Comparison of ENCODE assay signal across 8 cellular contexts in genomic region chr5:52799358-52799982, GRCh38. TPM values are rescaled to one million over a fixed set of nuclear protein-coding genes. Genes with fewer than 3 reads are reported as not detected.
A peak's percentile ranks its signal among the peaks of the same experiment; 100 is the strongest.
DNase-seq lines count a peak whose midpoint lies in the region; ATAC-seq and TF ChIP-seq lines count a peak whose summit lies in the region.

No MANE protein-coding gene starts in this region.

- DNase-seq in epithelial cell of proximal tubule (ENCODE audit: low read depth) (peak; percentile 84), NCI-H146 (lab: John Stamatoyannopoulos, UW) (no peak), KBM-7 (no peak)

- H3F3A ChIP-seq in SU-DHL-6 (ENCODE audit: insufficient read depth) = no peaks in the 10 kb centered on the region; the same call in 1 of the 2 replicates

- H3K79me2 ChIP-seq in SU-DHL-6 (ENCODE audit: insufficient read depth, low read length) = peaks cover 43% of the 10 kb centered on the region

- peak overlapping the region; percentile 87 for H3K9ac ChIP-seq in SU-DHL-6 (ENCODE audit: low read length)

- H3K27ac ChIP-seq in C4-2B (peak overlapping the region; percentile 98), SU-DHL-6 (ENCODE audit: low read depth, low read length) (peak overlapping the region; percentile 14; the same call in 1 of the 2 replicates), muscle layer of duodenum (ENCODE audit: low read length) (peak overlapping the region; percentile 88)

- H3K27me3 ChIP-seq in SU-DHL-6 (ENCODE audit: low read length) = no peaks in the 10 kb centered on the region
- no peaks in the 10 kb centered on the region for H3K27me3 ChIP-seq in muscle layer of duodenum (ENCODE audit: low read depth, low read length)

- no peaks in the 10 kb centered on the region for H3K9me3 ChIP-seq in SU-DHL-6 (ENCODE audit: insufficient read depth, low read length)
- H3K9me3 ChIP-seq in muscle layer of duodenum (ENCODE audit: control insufficient read depth in 1 of 2, low read length in 2 of 2) = no peaks in the 10 kb centered on the region

- H3K36me3 ChIP-seq in SU-DHL-6 (ENCODE audit: low read length) (peaks cover 17% of the 10 kb centered on the region; the same call in 1 of the 2 replicates), muscle layer of duodenum (ENCODE audit: control insufficient read depth in 1 of 2, insufficient read depth in 2 of 2, low read length in 2 of 2) (peaks cover 9 to 10% of the 10 kb centered on the region in 2 donors)

- TF ChIP-seq CTCF in C4-2B (conservative IDR thresholded peaks at IDR 0.05) (no peak), SU-DHL-6 (IDR thresholded peaks at IDR 0.05; ENCODE audit: insufficient read depth, low read length, poor library complexity, severe bottlenecking) (no peak), epithelial cell of proximal tubule (conservative IDR thresholded peaks at IDR 0.05; ENCODE audit: low read depth, low read length) (no peak)

- in situ Hi-C loops in KBM-7 (cut with MboI; ENCODE audit: low pct_unique_long_range_greater_than_20kb, low sequenced_read_pairs) = no loop called here

- H3K4me2 ChIP-seq in SU-DHL-6 (ENCODE audit: low read depth, low read length, poor library complexity, severe bottlenecking) = peak overlapping the region; percentile 84

- peaks cover 21% of the 10 kb centered on the region for H4K20me1 ChIP-seq in SU-DHL-6 (ENCODE audit: low read depth, low read length)

- no peaks in the 10 kb centered on the region for H3K9me2 ChIP-seq in SU-DHL-6 (replicated peaks; ENCODE audit: insufficient read depth, low read length)

- ATAC-seq in GM18909 (IDR thresholded peaks at IDR 0.05; ENCODE audit: poor library complexity, unreplicated experiment) (peak; percentile 31), HG03108 (IDR thresholded peaks at IDR 0.05; ENCODE audit: unreplicated experiment) (peak; percentile 13)

- H2AFZ ChIP-seq in SU-DHL-6 (ENCODE audit: low read depth, low read length, severe bottlenecking) = peak overlapping the region; percentile 91

- H3K4me3 ChIP-seq in SU-DHL-6 (ENCODE audit: insufficient read depth, low read length, poor library complexity, severe bottlenecking) (peak overlapping the region; percentile 66), epithelial cell of proximal tubule (ENCODE audit: low read depth, low read length) (peak overlapping the region; percentile 82), muscle layer of duodenum (ENCODE audit: low read depth in 1 of 2, low read length in 2 of 2) (peak overlapping the region; percentile 85 to 87)

- peaks cover 28 to 49% of the 10 kb centered on the region in 2 donors for H3K4me1 ChIP-seq in muscle layer of duodenum (ENCODE audit: control insufficient read depth in 1 of 2, insufficient read depth in 2 of 2, low read length in 2 of 2)

RNA-seq across cellular contexts. Expression of gene ITGA1, which starts 11.8 kb away (rescaled TPM):
- 2.2 and 3.2 TPM in 2 replicates for total RNA-seq in epithelial cell of proximal tubule

RNA-seq across cellular contexts. Expression of gene PELO, which starts 11.8 kb away (rescaled TPM):
- 10.6 and 17.7 TPM in 2 replicates for total RNA-seq in epithelial cell of proximal tubule

Comparison
In these comparisons a context has a peak if more than half of its experiments do, and no peak if none do; other contexts are left out.
1. H3K27ac ChIP-seq: peak in every context shown above with its lines; median percentile 98 in C4-2B; 88 in muscle layer of duodenum; 14 in SU-DHL-6.